Comparison of ENCODE assay signal across 23 cellular contexts in the genomic region with DNA sequence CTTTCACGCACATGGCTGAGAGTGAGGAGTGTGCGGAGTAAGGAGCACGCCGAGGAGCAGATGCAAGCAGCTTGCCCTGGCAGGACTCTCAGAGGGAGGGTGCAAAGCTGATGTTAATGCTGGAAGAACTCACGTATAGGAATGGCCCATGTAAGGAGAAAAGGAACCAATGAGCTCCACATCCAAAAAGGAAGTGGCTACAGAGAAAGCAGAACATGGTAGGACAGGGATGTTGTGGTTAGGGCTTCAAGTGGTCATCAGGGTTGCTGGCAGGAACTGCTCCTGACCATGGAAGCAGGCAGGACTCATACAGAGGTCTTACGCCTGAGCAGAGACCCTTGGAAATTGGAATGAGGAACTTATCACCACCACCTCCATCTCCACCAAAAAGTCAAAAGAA. TPM values are rescaled to one million over a fixed set of nuclear protein-coding genes. Genes with fewer than 3 reads are reported as not detected.
A peak's percentile ranks its signal among the peaks of the same experiment; 100 is the strongest.
DNase-seq lines count a peak whose midpoint lies in the region; ATAC-seq and TF ChIP-seq lines count a peak whose summit lies in the region.
"Had no signal": no experiment of that assay in that cellular context is flagged by ENCODE, and none has a peak within 500 bp of the region (broad histone marks: within the 10 kb centered on the region; RNA-seq: fewer than 3 reads in every experiment).

No MANE protein-coding gene starts in this region.

- H3K9me3 ChIP-seq in endodermal cell (ENCODE audit: control insufficient read depth, low read length) (no peaks in the 10 kb centered on the region), tibial artery (no peaks in the 10 kb centered on the region)
- H3K9me3 ChIP-seq: HAP-1, SK-N-SH, testis had no signal

- intact Hi-C loops in Right ventricle myocardium superior (cut with DNase I) (no loop called here), cardiac septum (cut with DNase I) (loop anchor here (10.0 kb wide), 1 partner anchor 357 kb away; no protein-coding TSS in a partner anchor), tibial artery (cut with DNase I; ENCODE audit: low total_unique reads) (loop anchor here (5.0 kb wide), 2 partner anchors 44 to 389 kb away; no protein-coding TSS in a partner anchor)

- H3K27ac Mint-ChIP-seq in endodermal cell (peak overlapping the region; percentile 26), nephron progenitor cell (no peak overlapping the region)
- H3K27ac Mint-ChIP-seq: activated naive CD4-positive, alpha-beta T cell treated with anti-CD3 and anti-CD28 coated beads for 36 hours; nephron had no signal

- ATAC-seq in Right ventricle myocardium superior (ENCODE audit: poor library complexity) (peak; percentile 24), HG02938 (IDR thresholded peaks at IDR 0.05; ENCODE audit: unreplicated experiment) (no peak)

- WGBS in endodermal cell (ENCODE audit: insufficient coverage in 1 of 2, insufficient read length in 1 of 2), 2 experiments, result 92 to 95% methylated on average over 5 to 6 of the region's 6 CpGs

- no peaks in the 10 kb centered on the region for H3K36me3 ChIP-seq in endodermal cell (ENCODE audit: control insufficient read depth, insufficient read depth, low read length)
- no peaks in the 10 kb centered on the region for H3K36me3 ChIP-seq in tibial artery
- H3K36me3 ChIP-seq: HAP-1 had no signal

- H3K4me1 Mint-ChIP-seq in endodermal cell (peaks cover 23% of the 10 kb centered on the region), nephron progenitor cell (peaks cover 26% of the 10 kb centered on the region)

- H3K36me3 Mint-ChIP-seq in endodermal cell (ENCODE audit: low read depth) (peaks cover 2% of the 10 kb centered on the region), nephron progenitor cell (ENCODE audit: low read depth) (no peaks in the 10 kb centered on the region)

- H3K4me3 Mint-ChIP-seq in endodermal cell (no peak overlapping the region), nephron progenitor cell (no peak overlapping the region)
- H3K4me3 Mint-ChIP-seq: activated naive CD4-positive, alpha-beta T cell treated with anti-CD3 and anti-CD28 coated beads for 36 hours; nephron had no signal

- no peak for DNase-seq in Right ventricle myocardium superior
- DNase-seq in cardiac septum (ENCODE audit: low spot score), result no peak
- peak; percentile 81 for DNase-seq in SKM-1 (lab: John Stamatoyannopoulos, UW; ENCODE audit: unreplicated experiment)
- no peak for DNase-seq in endodermal cell
- peak in 1 of 2 donors; percentile 26 for DNase-seq in tibial artery
- DNase-seq in nephron progenitor cell, result no peak
- no peak for DNase-seq in islet precursor cell
- DNase-seq: activated naive CD4-positive, alpha-beta T cell treated with anti-CD3 and anti-CD28 coated beads for 36 hours; DMS79; hippocampal formation; Karpas-422; kidney glomerular epithelial cell; NCI-H1417 treated with DMSO at 0.1 percent for 48 hours; NCI-H2171; NCI-H69; SK-N-SH; stimulated activated CD4-positive, alpha-beta T cell treated with anti-CD3 and anti-CD28 coated beads, Interleukin-12 subunit alpha, Interleukin-12 subunit beta, amount 100 ng/mL, for 4 hours; testis had no signal

- H3K27ac ChIP-seq in endodermal cell (ENCODE audit: low read depth, low read length) (no peak overlapping the region), tibial artery (peak overlapping the region; percentile 61 to 79)
- H3K27ac ChIP-seq: 22Rv1, C4-2B had no signal

- H3K9me3 Mint-ChIP-seq in endodermal cell (no peaks in the 10 kb centered on the region), nephron progenitor cell (no peaks in the 10 kb centered on the region)
- H3K9me3 Mint-ChIP-seq: activated naive CD4-positive, alpha-beta T cell treated with anti-CD3 and anti-CD28 coated beads for 36 hours; nephron had no signal

- TF ChIP-seq CTCF in endodermal cell (conservative IDR thresholded peaks at IDR 0.05), result no peak
- no peak for TF ChIP-seq CTCF in tibial artery (IDR thresholded peaks at IDR 0.05)
- no peak for TF ChIP-seq CTCF in nephron progenitor cell (IDR thresholded peaks at IDR 0.05)

- no peak overlapping the region for H3K9ac ChIP-seq in endodermal cell (ENCODE audit: extremely low read depth, low read length, poor library complexity, severe bottlenecking)
- H3K9ac ChIP-seq: SK-N-SH had no signal

- H3K4me3 ChIP-seq in endodermal cell (ENCODE audit: low read length) (no peak overlapping the region), tibial artery (peak overlapping the region in 1 of 2 donors; percentile 19)
- H3K4me3 ChIP-seq: HAP-1, testis had no signal

- H3K27me3 Mint-ChIP-seq in endodermal cell (ENCODE audit: insufficient read depth) (no peaks in the 10 kb centered on the region), nephron progenitor cell (ENCODE audit: low read depth, poor library complexity) (peaks cover 22% of the 10 kb centered on the region)

- H3K4me1 ChIP-seq in endodermal cell (ENCODE audit: control insufficient read depth, insufficient read depth, low read length) (peaks cover 4% of the 10 kb centered on the region), tibial artery (peaks cover 7 to 86% (median 50%) of the 10 kb centered on the region in 4 donors)

- H3K27me3 ChIP-seq in endodermal cell (ENCODE audit: control insufficient read depth, insufficient read depth, low read length, poor library complexity, severe bottlenecking) (no peaks in the 10 kb centered on the region), tibial artery (no peaks in the 10 kb centered on the region)
- H3K27me3 ChIP-seq: testis had no signal

RNA-seq across cellular contexts. Expression of a gene that starts 5.2 kb away (rescaled TPM):
- total RNA-seq in Right ventricle myocardium superior (3.8 TPM), cardiac septum (18.9 TPM), endodermal cell (10 to 100 TPM; 42.9 to 43.7 TPM)
- polyA plus RNA-seq in endodermal cell (2013, experiment 1 of 2), result 10.5 TPM
- 11.1 TPM for polyA plus RNA-seq in endodermal cell (2013, experiment 2 of 2)

RNA-seq across cellular contexts. Expression of a gene that starts 56.2 kb away (rescaled TPM):
- total RNA-seq in Right ventricle myocardium superior (10.0 TPM), cardiac septum (12.9 TPM), endodermal cell (100 to 1,000 TPM; 134 to 137 TPM)
- polyA plus RNA-seq in endodermal cell (2013, experiment 1 of 2), result 124 TPM
- 116 TPM for polyA plus RNA-seq in endodermal cell (2013, experiment 2 of 2)
- total RNA-seq: activated naive CD4-positive, alpha-beta T cell treated with anti-CD3 and anti-CD28 coated beads for 36 hours had no signal
